ENCODE assay signal across 28 cellular contexts in the genomic region with DNA sequence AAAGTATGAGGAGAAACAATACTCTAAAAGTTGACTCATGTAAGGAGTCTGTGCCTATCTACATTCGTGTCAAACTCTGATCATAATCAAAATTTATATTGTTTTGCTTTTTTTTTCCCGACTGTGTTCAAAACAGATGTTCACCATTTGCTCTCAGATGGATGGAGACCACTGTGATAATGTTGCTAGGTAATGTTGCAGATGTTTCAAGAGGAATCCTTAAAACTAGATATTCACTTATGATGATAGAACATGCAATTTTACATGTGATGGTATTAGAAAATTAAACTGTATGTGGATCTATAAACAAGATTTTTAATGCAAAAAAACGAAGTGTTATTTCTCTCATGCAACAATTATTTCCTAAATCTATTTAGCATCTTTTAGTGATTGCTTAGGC.
"Had no signal": no experiment of that assay in that cellular context is flagged by ENCODE, and none has a peak within 500 bp of the region (broad histone marks: within the 10 kb centered on the region; RNA-seq: fewer than 3 reads in every experiment).

No MANE protein-coding gene starts in this region.

- H3K4me1 ChIP-seq: colonic mucosa, esophagus muscularis mucosa, esophagus squamous epithelium, foreskin keratinocyte, gastrocnemius medialis, gastroesophageal sphincter, heart left ventricle, heart right ventricle had no signal

- H3K9me3 ChIP-seq: colonic mucosa, esophagus muscularis mucosa, esophagus squamous epithelium, gastrocnemius medialis, gastroesophageal sphincter, heart left ventricle, heart right ventricle had no signal

- H3K4me3 ChIP-seq: colonic mucosa, coronary artery, dorsolateral prefrontal cortex, esophagus muscularis mucosa, esophagus squamous epithelium, gastrocnemius medialis, gastroesophageal sphincter, heart left ventricle, heart right ventricle had no signal

- H3K27ac ChIP-seq: colonic mucosa, coronary artery, dorsolateral prefrontal cortex, epithelial cell of prostate, esophagus muscularis mucosa, esophagus squamous epithelium, foreskin keratinocyte, gastrocnemius medialis, gastroesophageal sphincter, heart left ventricle, heart right ventricle had no signal

- ATAC-seq: effector memory CD8-positive, alpha-beta T cell; esophagus mucosa; foreskin keratinocyte; gastrocnemius medialis; gastroesophageal sphincter; heart left ventricle; heart right ventricle had no signal

- DNase-seq: colonic mucosa; cortex of kidney; dermis blood vessel endothelial cell; dorsolateral prefrontal cortex; effector CD4-positive, alpha-beta T cell; effector CD8-positive, alpha-beta T cell; effector memory CD4-positive, alpha-beta T cell; effector memory CD8-positive, alpha-beta T cell; endodermal cell; erythroblast; esophagus squamous epithelium; foreskin fibroblast; foreskin keratinocyte; foreskin melanocyte; gastrocnemius medialis; glutamatergic neuron; head of caudate nucleus; heart left ventricle; heart right ventricle had no signal

- H3K36me3 ChIP-seq: colonic mucosa, esophagus muscularis mucosa, esophagus squamous epithelium, gastrocnemius medialis, gastroesophageal sphincter, heart left ventricle, heart right ventricle had no signal

- FAIRE-seq: colon, endometrium, endothelial cell of umbilical vein, frontal cortex had no signal

- H3K27me3 ChIP-seq: colonic mucosa, dorsolateral prefrontal cortex, esophagus muscularis mucosa, esophagus squamous epithelium, foreskin keratinocyte, gastrocnemius medialis, gastroesophageal sphincter, heart left ventricle, heart right ventricle had no signal
